9 cellular contexts compared by ENCODE assay signal in the genomic region with DNA sequence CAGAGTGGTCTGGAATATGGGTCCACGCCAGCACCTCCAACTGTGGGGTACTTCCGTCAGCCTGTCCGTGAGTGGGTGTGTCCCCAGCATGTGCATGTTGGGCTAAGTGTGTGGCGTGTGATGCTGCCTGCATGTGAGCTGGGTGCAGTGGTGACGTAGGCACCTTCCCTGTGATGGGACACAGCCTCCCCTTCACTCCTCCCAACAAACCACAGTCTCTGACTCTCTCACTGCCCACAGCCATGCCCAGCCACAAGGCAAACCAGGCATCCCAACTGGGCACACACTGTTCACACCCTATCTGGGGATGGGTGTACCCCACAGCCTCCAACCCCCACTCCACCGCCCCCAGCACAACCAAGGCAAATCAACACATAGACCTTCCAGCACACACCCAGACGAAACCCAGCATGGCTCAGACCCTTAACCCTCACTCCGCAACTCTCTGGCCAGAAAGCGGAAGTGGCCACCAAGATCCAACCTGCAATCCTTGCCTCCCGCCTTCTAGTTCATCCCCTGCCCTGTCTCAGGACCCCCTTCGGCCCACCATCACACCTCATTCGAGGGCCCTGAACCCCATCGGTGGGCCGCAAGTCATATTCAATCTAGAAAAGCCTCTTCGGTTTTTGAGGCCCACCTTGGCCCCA. TPM values are rescaled to one million over a fixed set of nuclear protein-coding genes. Genes with fewer than 3 reads are reported as not detected.
DNase-seq lines count a peak whose midpoint lies in the region; ATAC-seq and TF ChIP-seq lines count a peak whose summit lies in the region.
"Had no signal": no experiment of that assay in that cellular context is flagged by ENCODE, and none has a peak within 500 bp of the region (broad histone marks: within the 10 kb centered on the region; RNA-seq: fewer than 3 reads in every experiment).

No MANE protein-coding gene starts in this region.

- CTCF ChIA-PET in Caco-2 (lab: Charles Lee): no interaction called here

- no peak for ATAC-seq in HG03159 (IDR thresholded peaks at IDR 0.05; ENCODE audit: unreplicated experiment)

- H3K9ac ChIP-seq in NT2/D1 (ENCODE audit: insufficient read length, low read depth): peak overlapping the region; percentile 61

- no peaks in the 10 kb centered on the region for H3K36me3 ChIP-seq in Caco-2 (ENCODE audit: control insufficient read depth, insufficient read depth, low read length)
- H3K36me3 ChIP-seq in NT2/D1 (ENCODE audit: insufficient read depth, insufficient read length, low read length): peaks cover 13% of the 10 kb centered on the region
- H3K36me3 ChIP-seq in effector memory CD4-positive, alpha-beta T cell (ENCODE audit: control insufficient read depth, insufficient read depth, low read length): peaks cover 1% of the 10 kb centered on the region

- H3K9me3 Mint-ChIP-seq in Caco-2 (ENCODE audit: unreplicated experiment): no peaks in the 10 kb centered on the region

- BruUV-seq in Caco-2 (replicated peaks; lab: Mats Ljungman, UMichigan): no TSS peak

- no peak for DNase-seq in Caco-2
- DNase-seq in NT2/D1 (ENCODE audit: low read depth, low spot score): no peak
- no peak for DNase-seq in effector memory CD4-positive, alpha-beta T cell
- DNase-seq in occipital lobe (lab: John Stamatoyannopoulos, UW): peak; percentile 43
- DNase-seq in effector CD4-positive, alpha-beta T cell: no peak
- no peak for DNase-seq in 8988T
- no peak for DNase-seq in GM19238 (ENCODE audit: insufficient read length, low spot score)
- DNase-seq: WERI-Rb-1 had no signal

- peaks cover 7% of the 10 kb centered on the region for H3K36me3 Mint-ChIP-seq in Caco-2 (ENCODE audit: insufficient read depth, unreplicated experiment)

- H3K4me1 Mint-ChIP-seq in Caco-2 (ENCODE audit: low read depth, unreplicated experiment): no peaks in the 10 kb centered on the region

- H3K27me3 ChIP-seq in Caco-2 (replicated peaks; ENCODE audit: control insufficient read depth, insufficient read depth, low read length): peaks cover 1% of the 10 kb centered on the region; the same call in 1 of the 2 replicates
- H3K27me3 ChIP-seq in NT2/D1 (ENCODE audit: insufficient read depth, insufficient read length): peaks cover 51% of the 10 kb centered on the region
- peaks cover 8% of the 10 kb centered on the region for H3K27me3 ChIP-seq in effector memory CD4-positive, alpha-beta T cell (replicated peaks; ENCODE audit: control insufficient read depth, insufficient read depth, low read length, poor library complexity, severe bottlenecking)

- no peak for TF ChIP-seq CTCF in Caco-2 (IDR thresholded peaks at IDR 0.05; ENCODE audit: insufficient read depth in 1 of 2, low read depth in 1 of 2, low read length in 1 of 2, severe bottlenecking in 1 of 2, unreplicated experiment in 1 of 2)

- H3K9me3 ChIP-seq in Caco-2 (no peaks in the 10 kb centered on the region), NT2/D1 (ENCODE audit: insufficient read depth, low read length) (no peaks in the 10 kb centered on the region)
- no peaks in the 10 kb centered on the region for H3K9me3 ChIP-seq in effector memory CD4-positive, alpha-beta T cell (ENCODE audit: control insufficient read depth, low read length)

- H3K4me1 ChIP-seq in Caco-2 (no peaks in the 10 kb centered on the region), NT2/D1 (ENCODE audit: insufficient read depth, insufficient read length) (peaks cover 18% of the 10 kb centered on the region)
- H3K4me1 ChIP-seq in effector memory CD4-positive, alpha-beta T cell (ENCODE audit: control insufficient read depth, insufficient read depth, low read length, poor library complexity, severe bottlenecking): peaks cover 26% of the 10 kb centered on the region

- H3K27ac Mint-ChIP-seq in Caco-2 (ENCODE audit: unreplicated experiment): no peak overlapping the region

- peaks cover 16% of the 10 kb centered on the region for H3K27me3 Mint-ChIP-seq in Caco-2 (ENCODE audit: insufficient read depth, unreplicated experiment)

- H3K4me3 ChIP-seq in Caco-2 (ENCODE audit: low read depth, low read length): peak overlapping the region; percentile 49
- peak overlapping the region; percentile 11 for H3K4me3 ChIP-seq in NT2/D1 (ENCODE audit: insufficient read length, low read depth)
- H3K4me3 ChIP-seq in effector memory CD4-positive, alpha-beta T cell (ENCODE audit: insufficient read depth, low read depth, low read length, poor library complexity, severe bottlenecking): peak overlapping the region; percentile 47

- no peak overlapping the region for H3K27ac ChIP-seq in effector memory CD4-positive, alpha-beta T cell (ENCODE audit: insufficient read depth, low read length, poor library complexity, severe bottlenecking)
- H3K27ac ChIP-seq: WERI-Rb-1 had no signal

- intact Hi-C loops in Caco-2 (cut with micrococcal nuclease; ENCODE audit: unreplicated experiment): no loop called here

- peak overlapping the region; percentile 17 for H3K4me3 Mint-ChIP-seq in Caco-2 (ENCODE audit: unreplicated experiment)

- POLR2A ChIA-PET in Caco-2 (lab: Charles Lee): no interaction called here

RNA-seq across cellular contexts. Expression of a gene that starts 10.4 kb away (rescaled TPM):
- total RNA-seq in Caco-2 (2022): 2.8 and 3.8 TPM in 2 replicates
- total RNA-seq in occipital lobe: 101 TPM

RNA-seq across cellular contexts. Expression of a gene that starts 12.4 kb away (rescaled TPM):
- total RNA-seq in Caco-2 (2022): 7.9 and 8.6 TPM in 2 replicates
- total RNA-seq in occipital lobe: 14.2 TPM

RNA-seq across cellular contexts. Expression of a gene that starts 12.7 kb away (rescaled TPM):
- total RNA-seq in Caco-2 (2022): 35.1 and 36.5 TPM in 2 replicates
- 2.2 TPM for total RNA-seq in occipital lobe

RNA-seq across cellular contexts. Expression of a gene that starts 24.2 kb away (rescaled TPM):
- 32.1 and 32.6 TPM in 2 replicates for total RNA-seq in Caco-2 (2022)
- 37.3 TPM for total RNA-seq in occipital lobe

RNA-seq across cellular contexts. Expression of a gene that starts 43.1 kb away (rescaled TPM):
- total RNA-seq in Caco-2 (2022) (0.82 and 0.86 TPM in 2 replicates), occipital lobe (not detected)

Comparison
In these comparisons a context has a peak if more than half of its experiments do, and no peak if none do; other contexts are left out.
1. RNA of a gene that starts 10.4 kb away (total RNA-seq): 101 TPM in occipital lobe (single experiment); 2.8 to 3.8 TPM in Caco-2; every median in the first group is over 10 times any median in the second.
2. RNA of a gene that starts 12.7 kb away (total RNA-seq): 35.1 to 36.5 TPM in Caco-2; 2.2 TPM in occipital lobe (single experiment); every median in the first group is over 10 times any median in the second.
3. Peak in every context shown above with its lines, with median percentiles within 50 percentile points of each other: H3K4me3 ChIP-seq.